ENCODE assay signal across 1 cellular context in the genomic region with DNA sequence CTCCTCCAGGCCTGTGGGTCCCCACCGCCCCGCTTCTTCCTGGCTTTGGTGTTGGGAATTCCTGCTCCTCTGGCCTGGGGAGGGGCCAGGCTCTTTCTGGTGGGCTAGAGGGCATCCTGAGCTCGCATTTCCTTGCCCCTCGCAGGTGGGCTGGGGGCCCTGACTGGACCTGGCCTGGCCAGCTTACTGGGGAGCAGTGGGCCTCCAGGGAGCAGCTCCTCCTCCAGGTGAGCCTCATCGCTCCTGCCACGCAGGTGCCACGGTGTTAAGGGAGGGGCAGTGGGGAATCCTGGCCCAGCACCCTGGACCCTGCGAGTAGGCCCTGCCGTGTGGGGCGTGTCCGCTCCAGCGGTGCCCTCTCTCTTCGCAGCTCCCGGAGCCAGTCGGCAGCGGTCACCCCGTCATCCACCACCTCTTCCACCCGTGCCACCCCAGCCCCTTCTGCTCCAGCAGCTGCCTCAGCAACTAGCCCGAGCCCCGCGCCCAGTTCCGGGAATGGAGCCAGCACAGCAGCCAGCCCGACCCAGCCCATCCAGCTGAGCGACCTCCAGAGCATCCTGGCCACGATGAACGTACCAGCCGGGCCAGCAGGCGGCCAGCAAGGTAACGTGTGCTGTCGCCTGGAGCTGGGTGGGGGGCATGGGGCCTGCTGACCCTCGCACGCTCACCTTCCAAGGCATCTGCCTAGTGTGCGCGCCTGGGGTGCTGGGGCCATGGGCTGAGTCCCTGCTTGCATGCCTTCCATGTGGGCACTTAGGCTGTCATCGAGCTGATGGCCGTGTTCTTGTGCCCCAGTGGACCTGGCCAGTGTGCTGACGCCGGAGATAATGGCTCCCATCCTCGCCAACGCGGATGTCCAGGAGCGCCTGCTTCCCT.
A peak's percentile ranks its signal among the peaks of the same experiment; 100 is the strongest.
TF ChIP-seq lines count a peak whose summit lies in the region.

No MANE protein-coding gene starts in this region.

TF ChIP-seq in HepG2, 621 proteins besides CTCF, POLR2A, EP300 and RAD21:
- TF ChIP-seq ZNF768 (CRISPR knock-in tag; IDR thresholded peaks at IDR 0.05) (no peak), ZFY (CRISPR knock-in tag; IDR thresholded peaks at IDR 0.05) (0 out of 2 replicates have a peak, but pooled peaks have one; percentile 39), SPEN (CRISPR knock-in tag; IDR thresholded peaks at IDR 0.05; ENCODE audit: low read depth) (0 out of 2 replicates have a peak, but pooled peaks have one; percentile 9), ZNF737 (CRISPR knock-in tag; IDR thresholded peaks at IDR 0.05; ENCODE audit: borderline replicate concordance) (no peak), SOX5 (CRISPR knock-in tag; IDR thresholded peaks at IDR 0.05; ENCODE audit: borderline replicate concordance) (no peak), HOXA7 (CRISPR knock-in tag; IDR thresholded peaks at IDR 0.05) (no peak), ZNF563 (CRISPR knock-in tag; IDR thresholded peaks at IDR 0.05) (no peak), ZNF225 (CRISPR knock-in tag; IDR thresholded peaks at IDR 0.05) (no peak), ZNF235 (CRISPR knock-in tag; IDR thresholded peaks at IDR 0.05; ENCODE audit: borderline replicate concordance) (0 out of 2 replicates have a peak, but pooled peaks have one; percentile 26), CAMTA2 (CRISPR knock-in tag; IDR thresholded peaks at IDR 0.05; ENCODE audit: borderline replicate concordance) (0 out of 2 replicates have a peak, but pooled peaks have one; percentile 43), ZNF484 (CRISPR knock-in tag; IDR thresholded peaks at IDR 0.05; ENCODE audit: borderline replicate concordance, low read depth) (0 out of 2 replicates have a peak, but pooled peaks have one; percentile 23), ZNF776 (CRISPR knock-in tag; IDR thresholded peaks at IDR 0.05) (peak; percentile 62; the same call in 1 of the 2 replicates), SALL1 (CRISPR knock-in tag; IDR thresholded peaks at IDR 0.05) (0 out of 2 replicates have a peak, but pooled peaks have one; percentile 26), MYC (CRISPR knock-in tag; IDR thresholded peaks at IDR 0.05; ENCODE audit: borderline replicate concordance) (peak; percentile 42; the same call in 1 of the 2 replicates), MED13 (CRISPR knock-in tag; IDR thresholded peaks at IDR 0.05) (0 out of 2 replicates have a peak, but pooled peaks have one; percentile 13), HIVEP1 (CRISPR knock-in tag; IDR thresholded peaks at IDR 0.05) (0 out of 2 replicates have a peak, but pooled peaks have one; percentile 30), RBAK (CRISPR knock-in tag; IDR thresholded peaks at IDR 0.05) (0 out of 2 replicates have a peak, but pooled peaks have one; percentile 34), GTF3A (CRISPR knock-in tag; conservative IDR thresholded peaks at IDR 0.05) (no peak), RFX5 (IDR thresholded peaks at IDR 0.05; ENCODE audit: low read depth, low read length) (peak; percentile 23; the same call in 1 of the 2 replicates), ZBTB4 (CRISPR knock-in tag; IDR thresholded peaks at IDR 0.05; ENCODE audit: borderline replicate concordance) (peak; percentile 16; the same call in 1 of the 2 replicates), POLR2G (IDR thresholded peaks at IDR 0.05; ENCODE audit: low read depth, low read length) (peak; percentile 32), PTBP1 (IDR thresholded peaks at IDR 0.05; ENCODE audit: low read depth, low read length, poor library complexity, severe bottlenecking) (no peak), KDM5A (IDR thresholded peaks at IDR 0.05; ENCODE audit: borderline replicate concordance, low read length) (no peak), RBFOX2 (IDR thresholded peaks at IDR 0.05; ENCODE audit: low read depth, low read length) (peak; percentile 79), KLF15 (CRISPR knock-in tag; IDR thresholded peaks at IDR 0.05; ENCODE audit: borderline replicate concordance) (peak; percentile 56; the same call in 1 of the 2 replicates), JUND (CRISPR knock-in tag; IDR thresholded peaks at IDR 0.05) (no peak), FOSL1 (CRISPR knock-in tag; IDR thresholded peaks at IDR 0.05; ENCODE audit: borderline replicate concordance) (no peak), TERF1 (CRISPR knock-in tag; IDR thresholded peaks at IDR 0.05) (no peak), CEBPG (CRISPR knock-in tag; IDR thresholded peaks at IDR 0.05) (no peak), HMGXB3 (CRISPR knock-in tag; IDR thresholded peaks at IDR 0.05; ENCODE audit: borderline replicate concordance) (no peak), FLYWCH1 (CRISPR knock-in tag; IDR thresholded peaks at IDR 0.05) (no peak), HMGA1 (CRISPR knock-in tag; conservative IDR thresholded peaks at IDR 0.05) (no peak), PCBP1 (IDR thresholded peaks at IDR 0.05; ENCODE audit: borderline replicate concordance, low read depth, low read length) (0 out of 2 replicates have a peak, but pooled peaks have one; percentile 3), PITX1 (CRISPR knock-in tag; IDR thresholded peaks at IDR 0.05) (no peak), ZFP37 (CRISPR knock-in tag; IDR thresholded peaks at IDR 0.05; ENCODE audit: borderline replicate concordance) (no peak), RBM39 (IDR thresholded peaks at IDR 0.05; ENCODE audit: low read depth, low read length, poor library complexity, severe bottlenecking) (no peak), ZNF75D (CRISPR knock-in tag; IDR thresholded peaks at IDR 0.05; ENCODE audit: borderline replicate concordance) (no peak), ZNF569 (CRISPR knock-in tag; IDR thresholded peaks at IDR 0.05; ENCODE audit: borderline replicate concordance) (no peak), AGO2 (optimal IDR thresholded peaks at IDR 0.05; ENCODE audit: low read depth, low read length) (peak; percentile 95), RBM22 (optimal IDR thresholded peaks at IDR 0.05; ENCODE audit: low read length) (peak; percentile 88)
- TF ChIP-seq, protein P1, sequence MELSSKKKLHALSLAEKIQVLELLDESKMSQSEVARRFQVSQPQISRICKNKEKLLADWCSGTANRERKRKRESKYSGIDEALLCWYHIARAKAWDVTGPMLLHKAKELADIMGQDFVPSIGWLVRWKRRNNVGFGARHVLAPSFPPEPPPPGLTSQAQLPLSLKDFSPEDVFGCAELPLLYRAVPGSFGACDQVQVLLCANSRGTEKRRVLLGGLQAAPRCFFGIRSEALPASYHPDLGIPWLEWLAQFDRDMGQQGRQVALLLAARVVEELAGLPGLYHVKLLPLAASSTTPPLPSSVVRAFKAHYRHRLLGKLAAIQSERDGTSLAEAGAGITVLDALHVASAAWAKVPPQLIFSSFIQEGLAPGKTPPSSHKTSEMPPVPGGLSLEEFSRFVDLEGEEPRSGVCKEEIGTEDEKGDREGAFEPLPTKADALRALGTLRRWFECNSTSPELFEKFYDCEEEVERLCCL (CRISPR knock-in tag; IDR thresholded peaks at IDR 0.05; ENCODE audit: borderline replicate concordance): no peak
- TF ChIP-seq, protein P2, sequence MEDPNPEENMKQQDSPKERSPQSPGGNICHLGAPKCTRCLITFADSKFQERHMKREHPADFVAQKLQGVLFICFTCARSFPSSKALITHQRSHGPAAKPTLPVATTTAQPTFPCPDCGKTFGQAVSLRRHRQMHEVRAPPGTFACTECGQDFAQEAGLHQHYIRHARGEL (CRISPR knock-in tag; IDR thresholded peaks at IDR 0.05): peak; percentile 89
- TF ChIP-seq, protein P3, sequence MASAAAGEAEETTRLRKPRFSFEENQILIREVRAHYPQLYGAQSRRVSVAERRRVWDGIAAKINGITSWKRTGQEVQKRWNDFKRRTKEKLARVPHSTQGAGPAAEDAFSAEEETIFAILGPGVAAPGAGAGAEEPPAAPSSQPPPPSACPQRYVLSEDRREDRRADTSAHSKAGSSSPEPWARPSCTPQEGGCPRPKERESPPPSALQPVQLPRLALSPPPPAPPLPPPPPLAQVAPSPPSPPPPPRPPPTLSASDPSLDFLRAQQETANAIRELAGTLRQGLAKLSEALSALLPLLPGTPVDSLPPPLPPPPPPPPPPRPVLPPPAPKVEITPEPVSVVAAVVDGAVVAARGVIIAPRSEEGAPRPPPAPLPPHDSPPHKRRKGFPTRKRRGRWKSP (CRISPR knock-in tag; IDR thresholded peaks at IDR 0.05): no peak; the same call in 1 of the 2 replicates
- TF ChIP-seq, protein P4, sequence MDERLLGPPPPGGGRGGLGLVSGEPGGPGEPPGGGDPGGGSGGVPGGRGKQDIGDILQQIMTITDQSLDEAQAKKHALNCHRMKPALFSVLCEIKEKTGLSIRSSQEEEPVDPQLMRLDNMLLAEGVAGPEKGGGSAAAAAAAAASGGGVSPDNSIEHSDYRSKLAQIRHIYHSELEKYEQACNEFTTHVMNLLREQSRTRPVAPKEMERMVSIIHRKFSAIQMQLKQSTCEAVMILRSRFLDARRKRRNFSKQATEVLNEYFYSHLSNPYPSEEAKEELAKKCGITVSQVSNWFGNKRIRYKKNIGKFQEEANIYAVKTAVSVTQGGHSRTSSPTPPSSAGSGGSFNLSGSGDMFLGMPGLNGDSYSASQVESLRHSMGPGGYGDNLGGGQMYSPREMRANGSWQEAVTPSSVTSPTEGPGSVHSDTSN (CRISPR knock-in tag; IDR thresholded peaks at IDR 0.05): no peak
- TF ChIP-seq, protein P5, sequence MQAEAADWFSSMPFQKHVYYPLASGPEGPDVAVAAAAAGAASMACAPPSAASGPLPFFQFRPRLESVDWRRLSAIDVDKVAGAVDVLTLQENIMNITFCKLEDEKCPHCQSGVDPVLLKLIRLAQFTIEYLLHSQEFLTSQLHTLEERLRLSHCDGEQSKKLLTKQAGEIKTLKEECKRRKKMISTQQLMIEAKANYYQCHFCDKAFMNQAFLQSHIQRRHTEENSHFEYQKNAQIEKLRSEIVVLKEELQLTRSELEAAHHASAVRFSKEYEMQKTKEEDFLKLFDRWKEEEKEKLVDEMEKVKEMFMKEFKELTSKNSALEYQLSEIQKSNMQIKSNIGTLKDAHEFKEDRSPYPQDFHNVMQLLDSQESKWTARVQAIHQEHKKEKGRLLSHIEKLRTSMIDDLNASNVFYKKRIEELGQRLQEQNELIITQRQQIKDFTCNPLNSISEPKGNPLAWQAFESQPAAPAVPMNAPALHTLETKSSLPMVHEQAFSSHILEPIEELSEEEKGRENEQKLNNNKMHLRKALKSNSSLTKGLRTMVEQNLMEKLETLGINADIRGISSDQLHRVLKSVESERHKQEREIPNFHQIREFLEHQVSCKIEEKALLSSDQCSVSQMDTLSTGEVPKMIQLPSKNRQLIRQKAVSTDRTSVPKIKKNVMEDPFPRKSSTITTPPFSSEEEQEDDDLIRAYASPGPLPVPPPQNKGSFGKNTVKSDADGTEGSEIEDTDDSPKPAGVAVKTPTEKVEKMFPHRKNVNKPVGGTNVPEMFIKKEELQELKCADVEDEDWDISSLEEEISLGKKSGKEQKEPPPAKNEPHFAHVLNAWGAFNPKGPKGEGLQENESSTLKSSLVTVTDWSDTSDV (CRISPR knock-in tag; IDR thresholded peaks at IDR 0.05): 0 out of 2 replicates have a peak, but pooled peaks have one; percentile 11
